ENCODE assay signal across 14 cellular contexts in the genomic region with DNA sequence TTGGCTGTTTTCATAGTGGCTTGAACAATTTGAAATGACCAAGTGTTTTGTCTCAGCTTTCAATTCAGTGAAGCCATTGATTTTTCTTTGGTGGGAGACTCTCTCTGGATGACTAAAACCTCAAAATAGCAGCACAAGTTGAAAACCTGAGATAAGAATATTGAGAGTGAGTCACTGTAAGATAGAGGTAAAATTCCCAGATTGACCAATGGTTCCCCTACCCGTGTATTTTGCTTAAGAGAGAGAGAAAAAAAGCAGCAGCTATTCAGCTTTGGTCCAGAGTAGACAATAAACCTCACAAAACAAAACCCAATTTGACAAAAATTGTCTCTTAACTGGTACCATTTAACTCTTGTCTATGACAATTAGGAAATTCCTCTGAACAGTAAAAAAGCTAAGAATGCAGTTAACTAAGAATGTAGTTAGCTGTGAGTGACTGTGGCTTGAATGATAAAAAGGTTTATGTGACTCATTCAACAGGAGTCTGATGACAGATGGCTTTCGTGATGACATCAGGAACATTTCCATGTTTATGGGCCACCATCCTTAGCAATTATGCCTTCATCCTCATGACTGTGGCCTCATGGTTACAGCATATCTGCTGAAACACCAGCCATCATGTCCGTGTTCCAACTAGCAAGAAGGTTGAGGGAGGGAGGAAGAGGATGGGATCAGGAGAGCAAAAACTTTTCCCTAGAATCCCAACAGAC.
A peak's percentile ranks its signal among the peaks of the same experiment; 100 is the strongest.
DNase-seq lines count a peak whose midpoint lies in the region; ATAC-seq and TF ChIP-seq lines count a peak whose summit lies in the region.
"Had no signal": no experiment of that assay in that cellular context is flagged by ENCODE, and none has a peak within 500 bp of the region (broad histone marks: within the 10 kb centered on the region; RNA-seq: fewer than 3 reads in every experiment).

No MANE protein-coding gene starts in this region.

- H3K4me1 ChIP-seq in A673 (ENCODE audit: insufficient read depth, low read length, poor library complexity, severe bottlenecking): no peaks in the 10 kb centered on the region
- peaks cover 0 to 12% of the 10 kb centered on the region in 2 experiments; a peak in 2 of 4 replicates for H3K4me1 ChIP-seq in SK-N-SH (ENCODE audit: control insufficient read depth in 1 of 2, insufficient read depth in 2 of 2, low read depth in 1 of 2, low read length in 1 of 2)
- H3K4me1 ChIP-seq: prostate gland had no signal

- H3K9ac ChIP-seq in SK-N-SH: no peak overlapping the region

- H4K20me1 ChIP-seq in SK-N-SH (ENCODE audit: insufficient read depth): no peaks in the 10 kb centered on the region

- no peaks in the 10 kb centered on the region for H3K9me2 ChIP-seq in SK-N-SH

- BruUV-seq in A673 (replicated peaks; lab: Mats Ljungman, UMichigan): no TSS peak

- H3K27me3 ChIP-seq in A673 (replicated peaks; ENCODE audit: insufficient read depth, low read depth, low read length, poor library complexity): no peaks in the 10 kb centered on the region
- no peaks in the 10 kb centered on the region for H3K27me3 ChIP-seq in SK-N-SH (ENCODE audit: insufficient read depth)

- intact Hi-C loops in A673 (cut with micrococcal nuclease; ENCODE audit: unreplicated experiment): no loop called here
- intact Hi-C loops in head of caudate nucleus (cut with DNase I): no loop called here

- 0 out of 4 replicates have a peak, but pooled peaks of 1 of the 2 experiments have one; percentile 9 for TF ChIP-seq EP300 in SK-N-SH (IDR thresholded peaks at IDR 0.05; ENCODE audit: borderline replicate concordance in 1 of 2, low read depth in 1 of 2, low read length in 1 of 2)

- peak; percentile 35 for DNase-seq in A673 (ENCODE audit: low spot score)
- peak; percentile 43 for DNase-seq in HCEC 1CT
- DNase-seq in SK-N-SH: no peak
- DNase-seq in glomerular visceral epithelial cell (ENCODE audit: extremely low spot score): peak; percentile 15
- no peak for DNase-seq in head of caudate nucleus
- DNase-seq: activated CD4-positive, alpha-beta T cell treated with anti-CD3 and anti-CD28 coated beads, Interleukin-2, amount 50 U/mL, for 48 hours; RPMI8226; T-helper 9 cell had no signal

- H3F3A ChIP-seq in SK-N-SH (replicated peaks; ENCODE audit: insufficient read depth): peaks cover 6% of the 10 kb centered on the region

- no peak for TF ChIP-seq RAD21 in SK-N-SH (IDR thresholded peaks at IDR 0.05; ENCODE audit: low read length)

- 69% methylated on average over 3 of the region's 3 CpGs for WGBS in SK-N-SH (ENCODE audit: low lambda C conversion rate)

- H3K79me2 ChIP-seq in SK-N-SH (ENCODE audit: insufficient read depth): no peaks in the 10 kb centered on the region

- H3K9me3 ChIP-seq in A673 (ENCODE audit: low read depth, low read length, poor library complexity, severe bottlenecking) (no peaks in the 10 kb centered on the region), SK-N-SH (no peaks in the 10 kb centered on the region)
- H3K9me3 ChIP-seq: prostate gland had no signal

- no peak overlapping the region for H3K4me3 ChIP-seq in A673 (ENCODE audit: low read depth, low read length, poor library complexity, severe bottlenecking)
- H3K4me3 ChIP-seq in SK-N-SH (ENCODE audit: low read depth in 2 of 2, low read length in 1 of 2): no peak overlapping the region
- H3K4me3 ChIP-seq: prostate gland had no signal

- POLR2A ChIA-PET in A673 (lab: Charles Lee; ENCODE audit: low non-redundant PET): no interaction called here
- POLR2A ChIA-PET in SK-N-SH (lab: Yijun Ruan, JAX): no interaction called here

- ATAC-seq in HG03196 (IDR thresholded peaks at IDR 0.05; ENCODE audit: unreplicated experiment) (no peak), GM21423 (IDR thresholded peaks at IDR 0.05; ENCODE audit: unreplicated experiment) (no peak), GM18870 (IDR thresholded peaks at IDR 0.05; ENCODE audit: unreplicated experiment) (no peak)
- ATAC-seq: stimulated activated effector memory CD8-positive, alpha-beta T cell treated with anti-CD3 and anti-CD28 coated beads, Interleukin-12 subunit alpha, Interleukin-12 subunit beta, amount 100 ng/mL, for 72 hours had no signal

- H3K36me3 ChIP-seq in A673 (ENCODE audit: insufficient read depth, low read length, poor library complexity, severe bottlenecking) (no peaks in the 10 kb centered on the region), SK-N-SH (replicated peaks in 1 of 2; ENCODE audit: control insufficient read depth in 1 of 2, insufficient read depth in 2 of 2, low read length in 1 of 2) (no peaks in the 10 kb centered on the region)
- H3K36me3 ChIP-seq: prostate gland had no signal

- no peak for TF ChIP-seq CTCF in A673 (conservative IDR thresholded peaks at IDR 0.05; ENCODE audit: low read depth, low read length)
- TF ChIP-seq CTCF in SK-N-SH (IDR thresholded peaks at IDR 0.05): no peak

- CTCF ChIA-PET in A673 (lab: Charles Lee) (no interaction called here), SK-N-SH (lab: Yijun Ruan, JAX) (no interaction called here)

- H3K27ac ChIP-seq in A673 (ENCODE audit: low read depth, low read length, poor library complexity, severe bottlenecking) (no peak overlapping the region), SK-N-SH (ENCODE audit: low read depth in 2 of 2, low read length in 1 of 2) (no peak overlapping the region)
- H3K27ac ChIP-seq: epithelial cell of prostate, prostate gland had no signal

- H2AFZ ChIP-seq in SK-N-SH (ENCODE audit: low read depth): no peak overlapping the region

- no peak overlapping the region for H3K4me2 ChIP-seq in SK-N-SH

TF ChIP-seq in SK-N-SH, 30 proteins besides CTCF, POLR2A, EP300 and RAD21:
- no peak for TF ChIP-seq RXRA (IDR thresholded peaks at IDR 0.05; ENCODE audit: borderline replicate concordance, low read depth)
- TF ChIP-seq GATA2 (CRISPR knock-in tag; IDR thresholded peaks at IDR 0.05): no peak
- TF ChIP-seq TCF12 (IDR thresholded peaks at IDR 0.05): peak; percentile 26; the same call in 1 of the 2 replicates
- no peak for TF ChIP-seq EZH2phosphoT487 (IDR thresholded peaks at IDR 0.05; ENCODE audit: borderline replicate concordance, low read depth)
- no peak for TF ChIP-seq FOXJ3 (CRISPR knock-in tag; IDR thresholded peaks at IDR 0.05)
- no peak; the same call in 1 of the 2 replicates for TF ChIP-seq JUND (IDR thresholded peaks at IDR 0.05)
- no peak for TF ChIP-seq TAF1 (IDR thresholded peaks at IDR 0.05; ENCODE audit: borderline replicate concordance, low read depth, low read length)
- TF ChIP-seq ELF1 (IDR thresholded peaks at IDR 0.05): no peak
- TF ChIP-seq, protein P1, sequence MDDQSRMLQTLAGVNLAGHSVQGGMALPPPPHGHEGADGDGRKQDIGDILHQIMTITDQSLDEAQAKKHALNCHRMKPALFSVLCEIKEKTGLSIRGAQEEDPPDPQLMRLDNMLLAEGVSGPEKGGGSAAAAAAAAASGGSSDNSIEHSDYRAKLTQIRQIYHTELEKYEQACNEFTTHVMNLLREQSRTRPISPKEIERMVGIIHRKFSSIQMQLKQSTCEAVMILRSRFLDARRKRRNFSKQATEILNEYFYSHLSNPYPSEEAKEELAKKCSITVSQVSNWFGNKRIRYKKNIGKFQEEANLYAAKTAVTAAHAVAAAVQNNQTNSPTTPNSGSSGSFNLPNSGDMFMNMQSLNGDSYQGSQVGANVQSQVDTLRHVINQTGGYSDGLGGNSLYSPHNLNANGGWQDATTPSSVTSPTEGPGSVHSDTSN (IDR thresholded peaks at IDR 0.05): peak; percentile 39; the same call in 1 of the 2 replicates
- TF ChIP-seq, protein P2, sequence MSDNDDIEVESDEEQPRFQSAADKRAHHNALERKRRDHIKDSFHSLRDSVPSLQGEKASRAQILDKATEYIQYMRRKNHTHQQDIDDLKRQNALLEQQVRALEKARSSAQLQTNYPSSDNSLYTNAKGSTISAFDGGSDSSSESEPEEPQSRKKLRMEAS (IDR thresholded peaks at IDR 0.05; ENCODE audit: low read depth): no peak
- TF ChIP-seq MEF2A (IDR thresholded peaks at IDR 0.05; ENCODE audit: borderline replicate concordance, low read depth): no peak
- no peak for TF ChIP-seq CHD2 (IDR thresholded peaks at IDR 0.05; ENCODE audit: low read length, partially characterized antibody)
- TF ChIP-seq, protein P3, sequence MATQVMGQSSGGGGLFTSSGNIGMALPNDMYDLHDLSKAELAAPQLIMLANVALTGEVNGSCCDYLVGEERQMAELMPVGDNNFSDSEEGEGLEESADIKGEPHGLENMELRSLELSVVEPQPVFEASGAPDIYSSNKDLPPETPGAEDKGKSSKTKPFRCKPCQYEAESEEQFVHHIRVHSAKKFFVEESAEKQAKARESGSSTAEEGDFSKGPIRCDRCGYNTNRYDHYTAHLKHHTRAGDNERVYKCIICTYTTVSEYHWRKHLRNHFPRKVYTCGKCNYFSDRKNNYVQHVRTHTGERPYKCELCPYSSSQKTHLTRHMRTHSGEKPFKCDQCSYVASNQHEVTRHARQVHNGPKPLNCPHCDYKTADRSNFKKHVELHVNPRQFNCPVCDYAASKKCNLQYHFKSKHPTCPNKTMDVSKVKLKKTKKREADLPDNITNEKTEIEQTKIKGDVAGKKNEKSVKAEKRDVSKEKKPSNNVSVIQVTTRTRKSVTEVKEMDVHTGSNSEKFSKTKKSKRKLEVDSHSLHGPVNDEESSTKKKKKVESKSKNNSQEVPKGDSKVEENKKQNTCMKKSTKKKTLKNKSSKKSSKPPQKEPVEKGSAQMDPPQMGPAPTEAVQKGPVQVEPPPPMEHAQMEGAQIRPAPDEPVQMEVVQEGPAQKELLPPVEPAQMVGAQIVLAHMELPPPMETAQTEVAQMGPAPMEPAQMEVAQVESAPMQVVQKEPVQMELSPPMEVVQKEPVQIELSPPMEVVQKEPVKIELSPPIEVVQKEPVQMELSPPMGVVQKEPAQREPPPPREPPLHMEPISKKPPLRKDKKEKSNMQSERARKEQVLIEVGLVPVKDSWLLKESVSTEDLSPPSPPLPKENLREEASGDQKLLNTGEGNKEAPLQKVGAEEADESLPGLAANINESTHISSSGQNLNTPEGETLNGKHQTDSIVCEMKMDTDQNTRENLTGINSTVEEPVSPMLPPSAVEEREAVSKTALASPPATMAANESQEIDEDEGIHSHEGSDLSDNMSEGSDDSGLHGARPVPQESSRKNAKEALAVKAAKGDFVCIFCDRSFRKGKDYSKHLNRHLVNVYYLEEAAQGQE (IDR thresholded peaks at IDR 0.05; ENCODE audit: low read depth, low read length): no peak
- TF ChIP-seq YY1 (IDR thresholded peaks at IDR 0.05; ENCODE audit: low read depth): no peak
- no peak for TF ChIP-seq POLR2AphosphoS5 (IDR thresholded peaks at IDR 0.05; ENCODE audit: low read depth, low read length)
- TF ChIP-seq TEAD4 (IDR thresholded peaks at IDR 0.05; ENCODE audit: borderline replicate concordance, insufficient read depth): no peak
- no peak for TF ChIP-seq SMC3 (IDR thresholded peaks at IDR 0.05; ENCODE audit: low read depth, low read length)

Comparison
In these comparisons a context has a peak if more than half of its experiments do, and no peak if none do; other contexts are left out.
1. DNase-seq: peak in A673 (single experiment), HCEC 1CT (single experiment) and glomerular visceral epithelial cell (single experiment); none in SK-N-SH (single experiment) and head of caudate nucleus (0 of 42).